In genomic region chr2:135144343-135144742, GRCh38 we compare ENCODE assay signal across 19 cellular contexts.
"Had no signal": no experiment of that assay in that cellular context is flagged by ENCODE, and none has a peak within 500 bp of the region (broad histone marks: within the 10 kb centered on the region; RNA-seq: fewer than 3 reads in every experiment).

No MANE protein-coding gene starts in this region.

- DNase-seq: activated CD4-positive, alpha-beta T cell treated with anti-CD3 and anti-CD28 coated beads for 1 hour; activated CD4-positive, alpha-beta T cell treated with anti-CD3 and anti-CD28 coated beads, Interleukin-2, amount 50 U/mL, for 4 hours; activated naive CD4-positive, alpha-beta T cell treated with anti-CD3 and anti-CD28 coated beads for 36 hours; activated naive CD8-positive, alpha-beta T cell treated with anti-CD3 and anti-CD28 coated beads, Interleukin-2, amount 50 U/mL, for 24 hours; esophagus squamous epithelium; foreskin melanocyte; head of caudate nucleus; immature natural killer cell; left cardiac atrium; stimulated activated CD4-positive, alpha-beta T cell treated with anti-CD3 and anti-CD28 coated beads, Interleukin-15, amount 100 ng/mL, for 24 hours; stimulated activated CD4-positive, alpha-beta T cell treated with anti-CD3 and anti-CD28 coated beads, Interleukin-4, amount 100 ng/mL, for 1 hour; stimulated activated naive B cell treated with anti-CD40 and anti-IgM and Interleukin-4, amounts not matched to agents 10 μg/mL and 1 μg/mL and 100 μg/mL, for 72 hours; substantia nigra; T1000; transverse colon had no signal

- H3K4me3 ChIP-seq: esophagus squamous epithelium, transverse colon, vagina had no signal

- H3K4me1 Mint-ChIP-seq: activated naive CD8-positive, alpha-beta T cell treated with anti-CD3 and anti-CD28 coated beads, Interleukin-2, amount 50 U/mL, for 24 hours; immature natural killer cell; stimulated activated naive B cell treated with anti-CD40 and anti-IgM and Interleukin-4, amounts not matched to agents 10 μg/mL and 1 μg/mL and 100 μg/mL, for 72 hours had no signal

- H3K27me3 Mint-ChIP-seq: activated naive CD8-positive, alpha-beta T cell treated with anti-CD3 and anti-CD28 coated beads, Interleukin-2, amount 50 U/mL, for 24 hours; stimulated activated naive B cell treated with anti-CD40 and anti-IgM and Interleukin-4, amounts not matched to agents 10 μg/mL and 1 μg/mL and 100 μg/mL, for 72 hours had no signal

- H3K9me3 ChIP-seq: esophagus squamous epithelium, vagina had no signal

- H2AFZ ChIP-seq: parathyroid adenoma had no signal

- H3K4me3 Mint-ChIP-seq: activated naive CD4-positive, alpha-beta T cell treated with anti-CD3 and anti-CD28 coated beads for 36 hours; activated naive CD8-positive, alpha-beta T cell treated with anti-CD3 and anti-CD28 coated beads, Interleukin-2, amount 50 U/mL, for 24 hours; immature natural killer cell; stimulated activated naive B cell treated with anti-CD40 and anti-IgM and Interleukin-4, amounts not matched to agents 10 μg/mL and 1 μg/mL and 100 μg/mL, for 72 hours had no signal

- H3K27me3 ChIP-seq: esophagus squamous epithelium, transverse colon, vagina had no signal

- H3K27ac ChIP-seq: esophagus squamous epithelium, parathyroid adenoma, transverse colon, vagina, VCaP had no signal

- H3K27ac Mint-ChIP-seq: activated naive CD4-positive, alpha-beta T cell treated with anti-CD3 and anti-CD28 coated beads for 36 hours; activated naive CD8-positive, alpha-beta T cell treated with anti-CD3 and anti-CD28 coated beads, Interleukin-2, amount 50 U/mL, for 24 hours; activated T-helper 2 cell treated with anti-CD3 and anti-CD28 coated beads, Interferon-gamma antibody, Interleukin-2, Interleukin-4, amounts not matched to agents 10 μg/mL and 5 μg/mL and 100 μg/mL, durations not matched to agents 14 hours and 24 hours and 36 hours; immature natural killer cell had no signal

- H3K4me1 ChIP-seq: esophagus squamous epithelium, transverse colon, vagina had no signal
